ENCODE assay signal across 9 cellular contexts in genomic region chr4:185839204-185839712, GRCh38. TPM values are rescaled to one million over a fixed set of nuclear protein-coding genes. Genes with fewer than 3 reads are reported as not detected.
DNase-seq lines count a peak whose midpoint lies in the region; ATAC-seq, FAIRE-seq and TF ChIP-seq lines count a peak whose summit lies in the region.
"Had no signal": no experiment of that assay in that cellular context is flagged by ENCODE, and none has a peak within 500 bp of the region (broad histone marks: within the 10 kb centered on the region; RNA-seq: fewer than 3 reads in every experiment).

No MANE protein-coding gene starts in this region.

- in situ Hi-C loops in GM13977 (cut with MboI; ENCODE audit: low pct_unique_long_range_greater_than_20kb, low sequenced_read_pairs, unreplicated experiment): no loop called here

- peaks cover 2% of the 10 kb centered on the region for H3K36me3 Mint-ChIP-seq in astrocyte (ENCODE audit: low read depth, unreplicated experiment)
- H3K36me3 Mint-ChIP-seq in stimulated activated effector memory CD8-positive, alpha-beta T cell treated with anti-CD3 and anti-CD28 coated beads, Interleukin-12 subunit alpha, Interleukin-12 subunit beta, amount 100 ng/mL, for 72 hours: no peaks in the 10 kb centered on the region
- H3K36me3 Mint-ChIP-seq in activated CD4-positive, alpha-beta T cell treated with anti-CD3 and anti-CD28 coated beads, Interleukin-2, amount 10 ng/mL, durations not matched to agents 7 days and 5 days (ENCODE audit: low read depth): no peaks in the 10 kb centered on the region

- H3K4me1 ChIP-seq in HEK293 (ENCODE audit: control insufficient read depth, insufficient read depth, low read length): peaks cover 8% of the 10 kb centered on the region
- H3K4me1 ChIP-seq in astrocyte (ENCODE audit: insufficient read depth, low read length): peaks cover 29% of the 10 kb centered on the region

- H2AFZ ChIP-seq in astrocyte (ENCODE audit: low read depth, low read length): peak overlapping the region; percentile 47

- peak overlapping the region; percentile 69 for H3K4me2 ChIP-seq in astrocyte (ENCODE audit: low read length)

- no peaks in the 10 kb centered on the region for H3K27me3 Mint-ChIP-seq in astrocyte (ENCODE audit: low read depth, unreplicated experiment)
- H3K27me3 Mint-ChIP-seq in activated CD4-positive, alpha-beta T cell treated with anti-CD3 and anti-CD28 coated beads, Interleukin-2, amount 10 ng/mL, durations not matched to agents 7 days and 5 days: no peaks in the 10 kb centered on the region

- H3K4me3 ChIP-seq in HEK293 (ENCODE audit: low read depth, low read length) (no peak overlapping the region), astrocyte (ENCODE audit: insufficient read depth, low read depth, low read length) (peak overlapping the region; percentile 16), WERI-Rb-1 (ENCODE audit: low read depth, low read length) (no peak overlapping the region)

- FAIRE-seq in astrocyte (lab: Jason Lieb, UNC): peak; percentile 96

- peaks cover 2% of the 10 kb centered on the region for H3K9me3 Mint-ChIP-seq in astrocyte (ENCODE audit: unreplicated experiment)
- H3K9me3 Mint-ChIP-seq in stimulated activated effector memory CD8-positive, alpha-beta T cell treated with anti-CD3 and anti-CD28 coated beads, Interleukin-12 subunit alpha, Interleukin-12 subunit beta, amount 100 ng/mL, for 72 hours: no peaks in the 10 kb centered on the region
- H3K9me3 Mint-ChIP-seq in activated CD4-positive, alpha-beta T cell treated with anti-CD3 and anti-CD28 coated beads, Interleukin-2, amount 10 ng/mL, durations not matched to agents 7 days and 5 days: no peaks in the 10 kb centered on the region

- H3K4me1 Mint-ChIP-seq in astrocyte (ENCODE audit: low read depth, unreplicated experiment): peaks cover 20% of the 10 kb centered on the region
- H3K4me1 Mint-ChIP-seq in stimulated activated effector memory CD8-positive, alpha-beta T cell treated with anti-CD3 and anti-CD28 coated beads, Interleukin-12 subunit alpha, Interleukin-12 subunit beta, amount 100 ng/mL, for 72 hours: no peaks in the 10 kb centered on the region
- no peaks in the 10 kb centered on the region for H3K4me1 Mint-ChIP-seq in activated CD4-positive, alpha-beta T cell treated with anti-CD3 and anti-CD28 coated beads, Interleukin-2, amount 10 ng/mL, durations not matched to agents 7 days and 5 days

- H4K20me1 ChIP-seq in astrocyte (ENCODE audit: insufficient read depth, low read length): no peaks in the 10 kb centered on the region

- TF ChIP-seq CTCF in HEK293 (tag by site-specific recombination; IDR thresholded peaks at IDR 0.05) (no peak), astrocyte (IDR thresholded peaks at IDR 0.05; ENCODE audit: insufficient read depth, low read depth, low read length) (no peak), WERI-Rb-1 (IDR thresholded peaks at IDR 0.05; ENCODE audit: low read depth, low read length) (no peak), GM13977 (IDR thresholded peaks at IDR 0.05; ENCODE audit: extremely low read depth, insufficient read depth, missing control alignments) (no peak)

- H3K79me2 ChIP-seq in astrocyte (ENCODE audit: insufficient read depth, low read length): no peaks in the 10 kb centered on the region

- DNase-seq in astrocyte (ENCODE audit: low read depth) (peak; percentile 97), iPS DF 4.7 (ENCODE audit: extremely low read depth, low spot score) (peak; percentile 98), WERI-Rb-1 (no peak), GM13977 (ENCODE audit: low spot score) (no peak), cortex of kidney (lab: John Stamatoyannopoulos, UW) (no peak)
- DNase-seq in stimulated activated effector memory CD8-positive, alpha-beta T cell treated with anti-CD3 and anti-CD28 coated beads, Interleukin-12 subunit alpha, Interleukin-12 subunit beta, amount 100 ng/mL, for 72 hours (ENCODE audit: low spot score in 2 of 2): no peak
- DNase-seq in activated CD4-positive, alpha-beta T cell treated with anti-CD3 and anti-CD28 coated beads, Interleukin-2, amount 10 ng/mL, durations not matched to agents 7 days and 5 days: no peak
- DNase-seq: activated naive CD4-positive, alpha-beta T cell had no signal

- POLR2A ChIA-PET in HEK293 (lab: Yijun Ruan, JAX): interaction anchor here (2.0 kb wide), 1 partner anchor 30 kb away, joined by 9 read pairs; no protein-coding TSS in a partner anchor
- POLR2A ChIA-PET in activated CD4-positive, alpha-beta T cell treated with anti-CD3 and anti-CD28 coated beads, Interleukin-2, amount 10 ng/mL, durations not matched to agents 7 days and 5 days (lab: Charles Lee): no interaction called here

- H3K36me3 ChIP-seq in HEK293 (ENCODE audit: control insufficient read depth in 2 of 2, insufficient read depth in 1 of 2, low read length in 2 of 2) (no peaks in the 10 kb centered on the region), astrocyte (ENCODE audit: insufficient read depth, low read length) (no peaks in the 10 kb centered on the region), WERI-Rb-1 (no peaks in the 10 kb centered on the region)

- H3K9ac ChIP-seq in astrocyte (ENCODE audit: low read length): peak overlapping the region; percentile 69

- no peak overlapping the region for H3K27ac Mint-ChIP-seq in astrocyte (ENCODE audit: unreplicated experiment)
- no peak overlapping the region for H3K27ac Mint-ChIP-seq in stimulated activated effector memory CD8-positive, alpha-beta T cell treated with anti-CD3 and anti-CD28 coated beads, Interleukin-12 subunit alpha, Interleukin-12 subunit beta, amount 100 ng/mL, for 72 hours
- H3K27ac Mint-ChIP-seq in activated CD4-positive, alpha-beta T cell treated with anti-CD3 and anti-CD28 coated beads, Interleukin-2, amount 10 ng/mL, durations not matched to agents 7 days and 5 days: no peak overlapping the region

- peak; percentile 8 for ATAC-seq in stimulated activated effector memory CD8-positive, alpha-beta T cell treated with anti-CD3 and anti-CD28 coated beads, Interleukin-12 subunit alpha, Interleukin-12 subunit beta, amount 100 ng/mL, for 72 hours

- peak overlapping the region; percentile 2; the same call in 1 of the 2 replicates for H3K27ac ChIP-seq in HEK293 (ENCODE audit: extremely low read depth, low read depth, low read length)
- H3K27ac ChIP-seq in astrocyte (ENCODE audit: low read depth, low read length): peak overlapping the region; percentile 84
- no peak overlapping the region for H3K27ac ChIP-seq in WERI-Rb-1

- H3K27me3 ChIP-seq in astrocyte (ENCODE audit: insufficient read depth, low read length) (no peaks in the 10 kb centered on the region), WERI-Rb-1 (ENCODE audit: insufficient read depth, low read depth, severe bottlenecking) (no peaks in the 10 kb centered on the region)

- H3K4me3 Mint-ChIP-seq in astrocyte (ENCODE audit: unreplicated experiment): no peak overlapping the region
- no peak overlapping the region for H3K4me3 Mint-ChIP-seq in stimulated activated effector memory CD8-positive, alpha-beta T cell treated with anti-CD3 and anti-CD28 coated beads, Interleukin-12 subunit alpha, Interleukin-12 subunit beta, amount 100 ng/mL, for 72 hours
- H3K4me3 Mint-ChIP-seq in activated CD4-positive, alpha-beta T cell treated with anti-CD3 and anti-CD28 coated beads, Interleukin-2, amount 10 ng/mL, durations not matched to agents 7 days and 5 days: no peak overlapping the region

- CTCF ChIA-PET in HEK293 (lab: Yijun Ruan, JAX): no interaction called here
- CTCF ChIA-PET in activated CD4-positive, alpha-beta T cell treated with anti-CD3 and anti-CD28 coated beads, Interleukin-2, amount 10 ng/mL, durations not matched to agents 7 days and 5 days (lab: Charles Lee): no interaction called here

- H3K9me3 ChIP-seq in HEK293 (ENCODE audit: control insufficient read depth, insufficient read depth, low read depth, low read length) (no peaks in the 10 kb centered on the region), astrocyte (ENCODE audit: insufficient read depth, low read depth, low read length) (no peaks in the 10 kb centered on the region), WERI-Rb-1 (ENCODE audit: severe bottlenecking) (no peaks in the 10 kb centered on the region)

TF ChIP-seq in HEK293, 187 proteins besides CTCF, POLR2A, EP300 and RAD21 (continues in another document):
- TF ChIP-seq ZNF114 (tag by site-specific recombination; IDR thresholded peaks at IDR 0.05) (no peak), MYNN (tag by site-specific recombination; IDR thresholded peaks at IDR 0.05; ENCODE audit: borderline replicate concordance) (no peak), ZFHX2 (tag by site-specific recombination; conservative IDR thresholded peaks at IDR 0.05) (no peak), ZNF391 (tag by site-specific recombination; IDR thresholded peaks at IDR 0.05; ENCODE audit: borderline replicate concordance, low read depth) (0 out of 2 replicates have a peak, but pooled peaks have one; percentile 11), ZBTB26 (tag by site-specific recombination; optimal IDR thresholded peaks at IDR 0.05) (no peak), ZNF24 (tag by site-specific recombination; IDR thresholded peaks at IDR 0.05) (0 out of 2 replicates have a peak, but pooled peaks have one; percentile 41), ZNF404 (tag by site-specific recombination; IDR thresholded peaks at IDR 0.05) (0 out of 2 replicates have a peak, but pooled peaks have one; percentile 3), ZNF10 (tag by site-specific recombination; IDR thresholded peaks at IDR 0.05) (no peak), TCF7L2 (IDR thresholded peaks at IDR 0.05; ENCODE audit: borderline replicate concordance, low read depth, low read length) (no peak), ZNF184 (tag by site-specific recombination; IDR thresholded peaks at IDR 0.05) (0 out of 2 replicates have a peak, but pooled peaks have one; percentile 22), ZNF707 (tag by site-specific recombination; IDR thresholded peaks at IDR 0.05) (no peak), REPIN1 (tag by site-specific recombination; IDR thresholded peaks at IDR 0.05; ENCODE audit: low read depth) (no peak), ZBTB8A (tag by site-specific recombination; IDR thresholded peaks at IDR 0.05) (no peak)

RNA-seq across cellular contexts. Expression of gene SORBS2, which starts 27.3 kb away (rescaled TPM):
- total RNA-seq in astrocyte: 96.1 and 97.4 TPM in 2 replicates
- not detected for total RNA-seq in activated CD4-positive, alpha-beta T cell treated with anti-CD3 and anti-CD28 coated beads, Interleukin-2, amount 10 ng/mL, durations not matched to agents 7 days and 5 days

Comparison
In these comparisons a context has a peak if more than half of its experiments do, and no peak if none do; other contexts are left out.
1. DNase-seq: peak in astrocyte (single experiment) and iPS DF 4.7 (single experiment); none in stimulated activated effector memory CD8-positive, alpha-beta T cell treated with anti-CD3 and anti-CD28 coated beads, Interleukin-12 subunit alpha, Interleukin-12 subunit beta, amount 100 ng/mL, for 72 hours (0 of 2), activated CD4-positive, alpha-beta T cell treated with anti-CD3 and anti-CD28 coated beads, Interleukin-2, amount 10 ng/mL, durations not matched to agents 7 days and 5 days (single experiment), WERI-Rb-1 (single experiment), GM13977 (single experiment) and cortex of kidney (single experiment).
2. RNA of gene SORBS2, which starts 27.3 kb away (total RNA-seq): 96.1 to 97.4 TPM in astrocyte; not detected in activated CD4-positive, alpha-beta T cell treated with anti-CD3 and anti-CD28 coated beads, Interleukin-2, amount 10 ng/mL, durations not matched to agents 7 days and 5 days; every median in the first group is over 10 times any median in the second.